In genomic region chr3:160754855-160755747, GRCh38 we compare ENCODE assay signal across 8 cellular contexts. TPM values are rescaled to one million over a fixed set of nuclear protein-coding genes. Genes with fewer than 3 reads are reported as not detected.
DNase-seq lines count a peak whose midpoint lies in the region; ATAC-seq and TF ChIP-seq lines count a peak whose summit lies in the region.

No MANE protein-coding gene starts in this region.

- H3K4me1 ChIP-seq in spleen = peaks cover 9 to 55% (median 27%) of the 10 kb centered on the region in 6 donors

- H3K4me3 ChIP-seq in spleen = peak overlapping the region; percentile 60 to 87 (median 74)

- H3K9me3 ChIP-seq in spleen = no peaks in the 10 kb centered on the region

- H3K36me3 ChIP-seq in spleen = no peaks in the 10 kb centered on the region

- ATAC-seq in GM19025 (IDR thresholded peaks at IDR 0.05; ENCODE audit: low read depth, unreplicated experiment) (peak; percentile 88), HG03196 (IDR thresholded peaks at IDR 0.05; ENCODE audit: unreplicated experiment) (peak; percentile 92)

- H3K27ac ChIP-seq in caudate nucleus (ENCODE audit: low read depth, low read length) = peak overlapping the region; percentile 89
- peak overlapping the region; percentile 83 to 94 (median 92) for H3K27ac ChIP-seq in spleen

- peaks cover 0 to 12% (median 0%) of the 10 kb centered on the region in 7 donors for H3K27me3 ChIP-seq in spleen (replicated peaks in 1 of 7)

- DNase-seq in AG09319 (ENCODE audit: extremely low read depth, low read depth) = peak; percentile 80
- DNase-seq in NCI-H2227 treated with DMSO at 0.1 percent for 48 hours (lab: John Stamatoyannopoulos, UW) = peak; percentile 88
- peak; percentile 78 to 85 (median 80) for DNase-seq in activated CD4-positive, CD25-positive, alpha-beta regulatory T cell (lab: John Stamatoyannopoulos, UW)
- peak; percentile 35 to 98 (median 93) for DNase-seq in caudate nucleus (lab: John Stamatoyannopoulos, UW)
- DNase-seq in iris pigment epithelial cell (ENCODE audit: low read depth) = peak; percentile 95
- peak; percentile 98 for DNase-seq in spleen

- 0 to 1% (median 1%) methylated on average over 54 to 85 of the region's 85 CpGs for WGBS in spleen, 5 donors

- peak; percentile 35 to 74 (median 65) for TF ChIP-seq POLR2A in spleen (IDR thresholded peaks at IDR 0.05)

- TF ChIP-seq CTCF in AG09319 (IDR thresholded peaks at IDR 0.05; ENCODE audit: low read depth, low read length) (no peak), spleen (IDR thresholded peaks at IDR 0.05 in 8 of 11, conservative IDR thresholded peaks at IDR 0.05 in 3 of 11) (no peak)

- intact Hi-C loops in spleen (cut with DNase I; ENCODE audit: low total_unique reads) = loop anchor here (10.0 kb wide), 1 partner anchor 190 kb away; the partner anchor contains the start of gene KPNA4

RNA-seq across cellular contexts. Expression of gene PPM1L, which starts 0.9 kb away (rescaled TPM):
- total RNA-seq in spleen = 10 to 100 TPM in 6 of 7 donors, 1 to 10 TPM in 1; 9.5 to 16.7 (median 12.8) TPM
- polyA plus RNA-seq in spleen = 1 to 10 TPM in 1 of 3 donors, under 1 TPM in 2; 0.63 to 1.4 (median 0.64) TPM

Comparison
In these comparisons a context has a peak if more than half of its experiments do, and no peak if none do; other contexts are left out.
1. Peak in every context shown above with its lines: DNase-seq, ATAC-seq, H3K4me3 ChIP-seq and H3K27ac ChIP-seq.